In genomic region chr1:57238408-57238807, GRCh38 we compare ENCODE assay signal across 20 cellular contexts.
"Had no signal": no experiment of that assay in that cellular context is flagged by ENCODE, and none has a peak within 500 bp of the region (broad histone marks: within the 10 kb centered on the region; RNA-seq: fewer than 3 reads in every experiment).

No MANE protein-coding gene starts in this region.

- H3K27ac ChIP-seq: HL-60, KMS-11 had no signal

- ATAC-seq: K562, T-cell had no signal

- DNase-seq: Kasumi-1, MM.1S, NCI-H1092 treated with DMSO at 0.1 percent for 48 hours, NCI-H1436, NCI-H187, NCI-H2029, NCI-H2081 treated with DMSO at 0.1 percent for 48 hours, NCI-H2171, NCI-H226, NCI-H446, NCI-H510A, NCI-H526, Right ventricle myocardium superior, RPMI8226, SK-N-SH, SW 1271, T-cell had no signal
